In genomic region chr3:194967126-194968117, GRCh38 we compare ENCODE assay signal across 15 cellular contexts.
A peak's percentile ranks its signal among the peaks of the same experiment; 100 is the strongest.
DNase-seq lines count a peak whose midpoint lies in the region; ATAC-seq and TF ChIP-seq lines count a peak whose summit lies in the region.
"Had no signal": no experiment of that assay in that cellular context is flagged by ENCODE, and none has a peak within 500 bp of the region (broad histone marks: within the 10 kb centered on the region; RNA-seq: fewer than 3 reads in every experiment).

No MANE protein-coding gene starts in this region.

- H3K9me2 ChIP-seq in hepatocyte (replicated peaks; ENCODE audit: insufficient read depth) = no peaks in the 10 kb centered on the region

- no peak overlapping the region for H2AFZ ChIP-seq in hepatocyte

- ATAC-seq in Right ventricle myocardium superior (ENCODE audit: poor library complexity) = no peak
- ATAC-seq: activated CD4-positive, CD25-positive, alpha-beta regulatory T cell treated with anti-CD3 and anti-CD28 coated beads, Interleukin-2, amount 50 U/mL, for 24 hours; effector memory CD8-positive, alpha-beta T cell; psoas muscle had no signal

- no peaks in the 10 kb centered on the region for H4K20me1 ChIP-seq in hepatocyte (ENCODE audit: insufficient read depth, poor library complexity, severe bottlenecking)
- H4K20me1 ChIP-seq: BLaER1 treated with 17β-estradiol and CSF1 and Interleukin-3, amounts not matched to agents 10 nM and 100 nM had no signal

- intact Hi-C loops in Right ventricle myocardium superior (cut with DNase I) = no loop called here

- WGBS in hepatocyte (ENCODE audit: low lambda C conversion rate, missing lambda C conversion rate) = 71% methylated on average over 17 of the region's 17 CpGs

- no peaks in the 10 kb centered on the region for H3K79me2 ChIP-seq in hepatocyte

- H3K9me3 ChIP-seq in right atrium auricular region = no peaks in the 10 kb centered on the region
- no peaks in the 10 kb centered on the region for H3K9me3 ChIP-seq in hepatocyte (ENCODE audit: low read depth)
- H3K9me3 ChIP-seq: psoas muscle had no signal

- H3K36me3 ChIP-seq in right atrium auricular region (no peaks in the 10 kb centered on the region), hepatocyte (replicated peaks; ENCODE audit: insufficient read depth, low read depth) (no peaks in the 10 kb centered on the region)
- H3K36me3 ChIP-seq: BLaER1 treated with 17β-estradiol and CSF1 and Interleukin-3, amounts not matched to agents 10 nM and 100 nM had no signal

- H3K4me1 ChIP-seq in right atrium auricular region (no peaks in the 10 kb centered on the region), hepatocyte (ENCODE audit: insufficient read depth) (no peaks in the 10 kb centered on the region)
- H3K4me1 ChIP-seq: psoas muscle had no signal

- TF ChIP-seq CTCF in right atrium auricular region (IDR thresholded peaks at IDR 0.05) (no peak), hepatocyte (IDR thresholded peaks at IDR 0.05; ENCODE audit: poor library complexity) (peak; percentile 11), GM13977 (IDR thresholded peaks at IDR 0.05; ENCODE audit: extremely low read depth, insufficient read depth, missing control alignments) (no peak)

- no peak overlapping the region for H3K27ac ChIP-seq in right atrium auricular region
- no peak overlapping the region for H3K27ac ChIP-seq in hepatocyte
- H3K27ac ChIP-seq: psoas muscle had no signal

- DNase-seq in right atrium auricular region (ENCODE audit: low spot score) (peak; percentile 16), Right ventricle myocardium superior (no peak), NCI-H69 (lab: John Stamatoyannopoulos, UW) (peak; percentile 47), hepatocyte (ENCODE audit: low spot score) (no peak), GM13977 (ENCODE audit: low spot score) (no peak), DMS 273 treated with DMSO at 0.1 percent for 48 hours (lab: John Stamatoyannopoulos, UW) (no peak), midbrain (lab: John Stamatoyannopoulos, UW) (no peak)
- DNase-seq: amniotic stem cell; effector memory CD8-positive, alpha-beta T cell; kidney glomerular epithelial cell; NCI-H345; psoas muscle; stimulated activated CD4-positive, alpha-beta T cell treated with anti-CD3 and anti-CD28 coated beads, Interleukin-4, amount 100 ng/mL, for 4 hours had no signal

- in situ Hi-C loops in GM13977 (cut with MboI; ENCODE audit: low pct_unique_long_range_greater_than_20kb, low sequenced_read_pairs, unreplicated experiment) = loop anchor here (25.0 kb wide), 1 partner anchor 280 kb away; the partner anchor contains the start of gene FAM43A

- H3K27me3 ChIP-seq in right atrium auricular region (no peaks in the 10 kb centered on the region), hepatocyte (no peaks in the 10 kb centered on the region)
- H3K27me3 ChIP-seq: BLaER1 treated with 17β-estradiol and CSF1 and Interleukin-3, amounts not matched to agents 10 nM and 100 nM had no signal

- no peak overlapping the region for H3K4me2 ChIP-seq in hepatocyte

- no peak overlapping the region for H3K4me3 ChIP-seq in right atrium auricular region
- no peak overlapping the region for H3K4me3 ChIP-seq in hepatocyte
- H3K4me3 ChIP-seq: BLaER1 treated with 17β-estradiol and CSF1 and Interleukin-3, amounts not matched to agents 10 nM and 100 nM; psoas muscle had no signal

Comparison
In these comparisons a context has a peak if more than half of its experiments do, and no peak if none do; other contexts are left out.
1. DNase-seq: peak in right atrium auricular region (single experiment) and NCI-H69 (single experiment); none in Right ventricle myocardium superior (single experiment), hepatocyte (single experiment), GM13977 (single experiment), DMS 273 treated with DMSO at 0.1 percent for 48 hours (single experiment) and midbrain (single experiment).